ENCODE assay signal across 14 cellular contexts in genomic region chr1:22754106-22754768, GRCh38. TPM values are rescaled to one million over a fixed set of nuclear protein-coding genes. Genes with fewer than 3 reads are reported as not detected.
DNase-seq lines count a peak whose midpoint lies in the region; ATAC-seq and TF ChIP-seq lines count a peak whose summit lies in the region.
"Had no signal": no experiment of that assay in that cellular context is flagged by ENCODE, and none has a peak within 500 bp of the region (broad histone marks: within the 10 kb centered on the region; RNA-seq: fewer than 3 reads in every experiment).

No MANE protein-coding gene starts in this region.

- no peak overlapping the region for H3K4me3 ChIP-seq in fibroblast of the aortic adventitia (ENCODE audit: low read depth, low read length)
- H3K4me3 ChIP-seq: esophagus muscularis mucosa, right lobe of liver had no signal

- intact Hi-C loops in left colon (cut with DNase I, micrococcal nuclease): no loop called here

- ATAC-seq in GM19452 (IDR thresholded peaks at IDR 0.05; ENCODE audit: unreplicated experiment): peak; percentile 58
- peak; percentile 55 for ATAC-seq in HG03460 (IDR thresholded peaks at IDR 0.05; ENCODE audit: unreplicated experiment)
- ATAC-seq in HG03139 (IDR thresholded peaks at IDR 0.05; ENCODE audit: unreplicated experiment): no peak
- no peak for ATAC-seq in left colon

- DNase-seq in EL (peak; percentile 30), fibroblast of the aortic adventitia (ENCODE audit: low read depth) (peak; percentile 24), mesenteric fat pad (ENCODE audit: low spot score) (no peak), iPS-NIHi7 (ENCODE audit: extremely low spot score) (no peak), left colon (no peak)
- DNase-seq: activated gamma-delta T cell, cerebellar nuclear complex, DMS79 treated with DMSO at 0.1 percent for 48 hours, right lobe of liver, trophoblast cell had no signal

- TF ChIP-seq CTCF in fibroblast of the aortic adventitia (IDR thresholded peaks at IDR 0.05; ENCODE audit: insufficient read depth, low read length): no peak

RNA-seq across cellular contexts. Expression of gene EPHB2, which starts 43.6 kb away (rescaled TPM):
- total RNA-seq in fibroblast of the aortic adventitia (ENCODE audit: low replicate concordance) (3.8 and 24.9 TPM in 2 replicates), mesenteric fat pad (5.7 TPM), left colon (10 to 100 TPM; 43.3 to 72.8 TPM)

Comparison
In these comparisons a context has a peak if more than half of its experiments do, and no peak if none do; other contexts are left out.
1. DNase-seq: peak in EL (single experiment) and fibroblast of the aortic adventitia (single experiment); none in mesenteric fat pad (single experiment), iPS-NIHi7 (single experiment) and left colon (0 of 2).
2. ATAC-seq: peak in GM19452 (single experiment) and HG03460 (single experiment); none in HG03139 (single experiment) and left colon (single experiment).